32 cellular contexts compared by ENCODE assay signal in the genomic region with DNA sequence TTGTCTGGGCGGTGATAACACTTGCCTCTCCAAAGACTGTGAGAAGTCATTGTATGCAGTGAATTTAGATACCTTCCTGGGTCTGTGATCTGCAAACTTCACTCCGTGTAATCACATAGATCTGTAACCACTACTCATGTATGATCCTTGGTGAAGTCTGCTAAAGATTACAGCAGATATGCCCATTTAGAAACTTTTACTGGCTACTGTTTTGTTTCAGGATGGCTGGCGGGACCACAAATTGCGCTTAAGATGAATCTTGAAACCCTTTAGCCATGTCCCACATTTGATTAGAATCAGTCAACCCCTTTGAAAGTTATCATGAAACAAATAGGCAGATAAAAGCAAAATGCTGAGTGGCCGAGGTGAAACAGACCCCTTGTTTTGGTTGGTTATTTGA.
"Had no signal": no experiment of that assay in that cellular context is flagged by ENCODE, and none has a peak within 500 bp of the region (broad histone marks: within the 10 kb centered on the region; RNA-seq: fewer than 3 reads in every experiment).

No MANE protein-coding gene starts in this region.

- H3K4me1 ChIP-seq: breast epithelium, colonic mucosa, esophagus squamous epithelium, gastroesophageal sphincter had no signal

- H3K4me3 Mint-ChIP-seq: activated B cell treated with CpG ODN at 0.5 μM for 24 hours; activated CD8-positive, alpha-beta T cell treated with anti-CD3 and anti-CD28 coated beads for 36 hours; activated naive CD8-positive, alpha-beta T cell; activated T-cell treated with anti-CD3 and anti-CD28 coated beads, Interleukin-2, amount 50 U/mL, for 4 hours; activated T-helper 17 cell treated with anti-CD3 and anti-CD28 coated beads, Interleukin-2, amount 50 U/mL, for 72 hours; T-helper 17 cell; T-helper 2 cell treated with Interferon-gamma antibody and Interleukin-4, amounts not matched to agents 5 μg/mL and 100 μg/mL, for 36 hours had no signal

- H3K27me3 ChIP-seq: body of pancreas, cardiac muscle cell, colonic mucosa, esophagus squamous epithelium, gastroesophageal sphincter had no signal

- H3K27ac Mint-ChIP-seq: activated B cell treated with CpG ODN at 0.5 μM for 24 hours; activated CD8-positive, alpha-beta T cell treated with anti-CD3 and anti-CD28 coated beads for 36 hours; activated naive CD8-positive, alpha-beta T cell; activated T-helper 17 cell treated with anti-CD3 and anti-CD28 coated beads, Interleukin-2, amount 50 U/mL, for 72 hours; T-helper 17 cell; T-helper 2 cell treated with Interferon-gamma antibody and Interleukin-4, amounts not matched to agents 5 μg/mL and 100 μg/mL, for 36 hours had no signal

- H3K36me3 ChIP-seq: breast epithelium, cardiac muscle cell, colonic mucosa, esophagus squamous epithelium, gastroesophageal sphincter, WERI-Rb-1 had no signal

- ATAC-seq: activated CD4-positive, CD25-positive, alpha-beta regulatory T cell treated with anti-CD3 and anti-CD28 coated beads, Interleukin-2, amount 50 U/mL, for 24 hours; activated CD8-positive, alpha-beta T cell treated with anti-CD3 and anti-CD28 coated beads for 36 hours; activated T-cell treated with anti-CD3 and anti-CD28 coated beads, Interleukin-2, amount 50 U/mL, for 4 hours; activated T-helper 17 cell treated with anti-CD3 and anti-CD28 coated beads, Interleukin-2, amount 50 U/mL, for 72 hours; body of pancreas; gastroesophageal sphincter; T-helper 17 cell had no signal

- H3K4me1 Mint-ChIP-seq: activated B cell treated with CpG ODN at 0.5 μM for 24 hours; activated T-helper 17 cell treated with anti-CD3 and anti-CD28 coated beads, Interleukin-2, amount 50 U/mL, for 72 hours; T-helper 17 cell had no signal

- H3K9me3 Mint-ChIP-seq: activated B cell treated with CpG ODN at 0.5 μM for 24 hours; activated CD8-positive, alpha-beta T cell treated with anti-CD3 and anti-CD28 coated beads for 36 hours; activated T-cell treated with anti-CD3 and anti-CD28 coated beads, Interleukin-2, amount 50 U/mL, for 4 hours; activated T-helper 17 cell treated with anti-CD3 and anti-CD28 coated beads, Interleukin-2, amount 50 U/mL, for 72 hours; T-helper 2 cell treated with Interferon-gamma antibody and Interleukin-4, amounts not matched to agents 5 μg/mL and 100 μg/mL, for 36 hours had no signal

- DNase-seq: activated B cell treated with CpG ODN at 0.5 μM for 24 hours; activated CD4-positive, alpha-beta T cell treated with anti-CD3 and anti-CD28 coated beads for 48 hours; activated CD4-positive, alpha-beta T cell treated with anti-CD3 and anti-CD28 coated beads, Interleukin-2, amount 50 U/mL, for 1 hour; activated CD4-positive, alpha-beta T cell treated with anti-CD3 and anti-CD28 coated beads, Interleukin-2, amount 50 U/mL, for 48 hours; activated CD8-positive, alpha-beta memory T cell treated with anti-CD3 and anti-CD28 coated beads for 24 hours; activated CD8-positive, alpha-beta T cell treated with anti-CD3 and anti-CD28 coated beads for 36 hours; activated effector memory CD4-positive, alpha-beta T cell treated with Interleukin-2 at 50 U/mL for 16 hours; activated gamma-delta T cell treated with Interleukin-2 at 50 U/mL for 16 hours; activated naive CD4-positive, alpha-beta T cell treated with anti-CD3 and anti-CD28 coated beads, Interleukin-2, amount 50 U/mL, for 16 hours; activated naive CD4-positive, alpha-beta T cell treated with Interleukin-2 at 50 U/mL for 16 hours; activated T-cell treated with anti-CD3 and anti-CD28 coated beads, Interleukin-2, amount 50 U/mL, for 4 hours; amniotic stem cell; aorta; body of pancreas; central memory CD4-positive, alpha-beta T cell; cerebellar nuclear complex; colonic mucosa; effector CD8-positive, alpha-beta T cell; esophagus squamous epithelium; foreskin melanocyte; T-helper 1 cell; T-helper 17 cell; T1000; WERI-Rb-1 had no signal

- H3K27me3 Mint-ChIP-seq: activated B cell treated with CpG ODN at 0.5 μM for 24 hours; activated CD8-positive, alpha-beta T cell treated with anti-CD3 and anti-CD28 coated beads for 36 hours; activated naive CD8-positive, alpha-beta T cell; activated T-helper 17 cell treated with anti-CD3 and anti-CD28 coated beads, Interleukin-2, amount 50 U/mL, for 72 hours had no signal

- H3K4me3 ChIP-seq: body of pancreas, breast epithelium, cardiac muscle cell, colonic mucosa, esophagus squamous epithelium, gastroesophageal sphincter had no signal

- H3K9me3 ChIP-seq: body of pancreas, breast epithelium, colonic mucosa, esophagus squamous epithelium, gastroesophageal sphincter had no signal

- H3K27ac ChIP-seq: body of pancreas, breast epithelium, cardiac muscle cell, colonic mucosa, epithelial cell of prostate, esophagus squamous epithelium, gastroesophageal sphincter, WERI-Rb-1 had no signal
